ENCODE assay signal across 8 cellular contexts in the genomic region with DNA sequence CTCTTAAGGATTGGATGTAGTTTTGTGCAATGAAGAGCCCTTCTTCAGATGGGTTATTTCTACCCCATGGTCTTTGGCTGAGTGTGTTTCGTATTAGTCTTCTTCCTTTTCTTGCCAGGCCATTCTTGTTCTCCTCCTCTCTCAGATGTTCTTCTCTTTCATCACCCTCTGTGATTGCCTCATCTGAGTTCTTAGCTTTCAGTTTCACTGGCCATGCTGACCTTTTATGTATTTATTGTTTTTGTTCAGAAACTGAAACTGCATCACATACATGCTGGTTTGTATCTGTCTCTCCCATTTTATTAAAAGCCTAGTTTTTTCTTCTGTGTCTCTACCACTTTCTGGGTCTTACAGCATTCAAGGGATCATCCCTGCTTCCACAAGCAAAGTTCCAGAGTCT. TPM values are rescaled to one million over a fixed set of nuclear protein-coding genes. Genes with fewer than 3 reads are reported as not detected.
DNase-seq lines count a peak whose midpoint lies in the region; ATAC-seq and TF ChIP-seq lines count a peak whose summit lies in the region.

No MANE protein-coding gene starts in this region.

- H3K4me3 ChIP-seq in BE2C (ENCODE audit: low read depth, low read length): no peak overlapping the region

- peaks cover 66% of the 10 kb centered on the region for H3K4me1 Mint-ChIP-seq in activated T-helper 17 cell treated with anti-CD3 and anti-CD28 coated beads, Interleukin-2, amount 50 U/mL, for 72 hours

- H3K27me3 ChIP-seq in BE2C: no peaks in the 10 kb centered on the region

- no peak for TF ChIP-seq CTCF in AG09319 (IDR thresholded peaks at IDR 0.05; ENCODE audit: low read depth, low read length)
- no peak for TF ChIP-seq CTCF in BE2C (IDR thresholded peaks at IDR 0.05; ENCODE audit: low read depth, low read length)

- no peaks in the 10 kb centered on the region for H3K9me3 ChIP-seq in BE2C

- H3K27me3 Mint-ChIP-seq in activated T-helper 17 cell treated with anti-CD3 and anti-CD28 coated beads, Interleukin-2, amount 50 U/mL, for 72 hours: no peaks in the 10 kb centered on the region

- peaks cover 5% of the 10 kb centered on the region; the same call in 1 of the 2 replicates for H3K4me1 ChIP-seq in BE2C

- ATAC-seq in GM19035 (IDR thresholded peaks at IDR 0.05; ENCODE audit: unreplicated experiment) (peak; percentile 77), HG03159 (IDR thresholded peaks at IDR 0.05; ENCODE audit: unreplicated experiment) (peak; percentile 83), left lobe of liver (peak; percentile 88)
- ATAC-seq in activated T-helper 17 cell treated with anti-CD3 and anti-CD28 coated beads, Interleukin-2, amount 50 U/mL, for 72 hours (replicated peaks): peak; percentile 37

- H3K36me3 ChIP-seq in BE2C: no peaks in the 10 kb centered on the region

- H3K27ac Mint-ChIP-seq in activated T-helper 17 cell treated with anti-CD3 and anti-CD28 coated beads, Interleukin-2, amount 50 U/mL, for 72 hours: peak overlapping the region; percentile 56

- DNase-seq in AG09319 (ENCODE audit: extremely low read depth, low read depth): peak; percentile 72
- no peak for DNase-seq in left lobe of liver (ENCODE audit: low spot score)
- no peak for DNase-seq in BE2C
- DNase-seq in effector CD4-positive, alpha-beta T cell: no peak
- DNase-seq in activated CD4-positive, alpha-beta T cell treated with anti-CD3 and anti-CD28 coated beads for 48 hours: no peak

- peaks cover 8% of the 10 kb centered on the region for H3K36me3 Mint-ChIP-seq in activated T-helper 17 cell treated with anti-CD3 and anti-CD28 coated beads, Interleukin-2, amount 50 U/mL, for 72 hours (ENCODE audit: low read depth)

- H3K9me3 Mint-ChIP-seq in activated T-helper 17 cell treated with anti-CD3 and anti-CD28 coated beads, Interleukin-2, amount 50 U/mL, for 72 hours: peaks cover 1% of the 10 kb centered on the region

- H3K4me3 Mint-ChIP-seq in activated T-helper 17 cell treated with anti-CD3 and anti-CD28 coated beads, Interleukin-2, amount 50 U/mL, for 72 hours: peak overlapping the region; percentile 71

RNA-seq across cellular contexts. Expression of a gene that starts 21.7 kb away (rescaled TPM):
- 10 to 100 TPM; 32.9 to 37.3 TPM for total RNA-seq in activated T-helper 17 cell treated with anti-CD3 and anti-CD28 coated beads, Interleukin-2, amount 50 U/mL, for 72 hours
- 25.0 TPM for total RNA-seq in left lobe of liver
- polyA plus RNA-seq in BE2C (2012; ENCODE audit: insufficient read depth, insufficient read length, low read depth): 4.0 TPM

Comparison
In these comparisons a context has a peak if more than half of its experiments do, and no peak if none do; other contexts are left out.
1. ATAC-seq: peak in every context shown above with its lines; median percentile 88 in left lobe of liver; 83 in HG03159; 77 in GM19035; 37 in activated T-helper 17 cell treated with anti-CD3 and anti-CD28 coated beads, Interleukin-2, amount 50 U/mL, for 72 hours.